In genomic region chr16:1285669-1286491, GRCh38 we compare ENCODE assay signal across 27 cellular contexts. TPM values are rescaled to one million over a fixed set of nuclear protein-coding genes. Genes with fewer than 3 reads are reported as not detected.
DNase-seq lines count a peak whose midpoint lies in the region; ATAC-seq and TF ChIP-seq lines count a peak whose summit lies in the region.
"Had no signal": no experiment of that assay in that cellular context is flagged by ENCODE, and none has a peak within 500 bp of the region (broad histone marks: within the 10 kb centered on the region; RNA-seq: fewer than 3 reads in every experiment).

No MANE protein-coding gene starts in this region.

- intact Hi-C loops in PC-9 (cut with micrococcal nuclease; ENCODE audit: unreplicated experiment) = no loop called here
- intact Hi-C loops in aorta (cut with DNase I) = no loop called here

- no peaks in the 10 kb centered on the region for H3K9me2 ChIP-seq in OCI-LY1 (ENCODE audit: low read depth, low read length)
- H3K9me2 ChIP-seq in PC-9 (ENCODE audit: insufficient read depth) = no peaks in the 10 kb centered on the region

- no TSS peak for BruUV-seq in PC-9 (replicated peaks; lab: Mats Ljungman, UMichigan)

- no peak overlapping the region for H3K4me2 ChIP-seq in OCI-LY1 (ENCODE audit: low read length)
- H3K4me2 ChIP-seq in neural progenitor cell = no peak overlapping the region
- H3K4me2 ChIP-seq in PC-9 = no peak overlapping the region
- H3K4me2 ChIP-seq: hepatocyte had no signal

- H3F3A ChIP-seq in OCI-LY1 (ENCODE audit: insufficient read depth, low read length) (no peaks in the 10 kb centered on the region), neural progenitor cell (ENCODE audit: low read depth) (peaks cover 4% of the 10 kb centered on the region), PC-9 (ENCODE audit: insufficient read depth, low read depth) (no peaks in the 10 kb centered on the region; the same call in 1 of the 2 replicates)

- no peaks in the 10 kb centered on the region for H3K36me3 Mint-ChIP-seq in neural progenitor cell
- H3K36me3 Mint-ChIP-seq: activated naive CD8-positive, alpha-beta T cell treated with anti-CD3 and anti-CD28 coated beads, Interleukin-2, amount 10 ng/mL, durations not matched to agents 7 days and 5 days had no signal

- H3K4me1 ChIP-seq in OCI-LY1 (ENCODE audit: insufficient read depth, low read length, severe bottlenecking) (no peaks in the 10 kb centered on the region), neural progenitor cell (peaks cover 18% of the 10 kb centered on the region), PC-9 (replicated peaks; ENCODE audit: insufficient read depth) (no peaks in the 10 kb centered on the region), aorta (ENCODE audit: control insufficient read depth in 1 of 2, insufficient read depth in 2 of 2, low read length in 2 of 2) (no peaks in the 10 kb centered on the region)

- H3K9me3 ChIP-seq in OCI-LY1 (ENCODE audit: low read length) (no peaks in the 10 kb centered on the region), neural progenitor cell (ENCODE audit: low read depth) (no peaks in the 10 kb centered on the region), PC-9 (ENCODE audit: insufficient read depth, low read depth) (no peaks in the 10 kb centered on the region), aorta (ENCODE audit: control insufficient read depth, low read length) (no peaks in the 10 kb centered on the region)
- H3K9me3 ChIP-seq: suprapubic skin had no signal

- H3K9ac ChIP-seq in OCI-LY1 (ENCODE audit: low read length) = no peak overlapping the region
- H3K9ac ChIP-seq in neural progenitor cell = no peak overlapping the region

- H3K9me3 Mint-ChIP-seq in neural progenitor cell = no peaks in the 10 kb centered on the region
- H3K9me3 Mint-ChIP-seq: activated naive CD8-positive, alpha-beta T cell treated with anti-CD3 and anti-CD28 coated beads, Interleukin-2, amount 10 ng/mL, durations not matched to agents 7 days and 5 days; CD4-positive, alpha-beta T cell; T-helper 2 cell treated with Interferon-gamma antibody and Interleukin-4, amounts not matched to agents 5 μg/mL and 100 μg/mL, for 36 hours had no signal

- CTCF ChIA-PET in PC-9 (lab: Charles Lee) = no interaction called here

- POLR2A ChIA-PET in PC-9 (lab: Charles Lee; ENCODE audit: unreplicated experiment) = no interaction called here

- no peak overlapping the region for H3K4me3 Mint-ChIP-seq in neural progenitor cell
- H3K4me3 Mint-ChIP-seq: activated naive CD8-positive, alpha-beta T cell treated with anti-CD3 and anti-CD28 coated beads, Interleukin-2, amount 10 ng/mL, durations not matched to agents 7 days and 5 days; CD4-positive, alpha-beta T cell; T-helper 2 cell treated with Interferon-gamma antibody and Interleukin-4, amounts not matched to agents 5 μg/mL and 100 μg/mL, for 36 hours had no signal

- H3K27me3 ChIP-seq in GM06990 (replicated peaks; ENCODE audit: control insufficient read depth, insufficient read depth, low read length) (no peaks in the 10 kb centered on the region; the same call in 1 of the 2 replicates), OCI-LY1 (ENCODE audit: insufficient read depth, low read length) (0 out of 2 replicates have a peak, but pooled peaks cover 16% of the 10 kb centered on the region), neural progenitor cell (peaks cover 47% of the 10 kb centered on the region), PC-9 (ENCODE audit: insufficient read depth, low read depth) (peaks cover 45% of the 10 kb centered on the region; the same call in 1 of the 2 replicates), aorta (ENCODE audit: control insufficient read depth in 1 of 2, insufficient read depth in 2 of 2, low read length in 1 of 2) (no peaks in the 10 kb centered on the region)

- no peak overlapping the region for H2AFZ ChIP-seq in OCI-LY1 (ENCODE audit: low read length)
- H2AFZ ChIP-seq in neural progenitor cell (replicated peaks) = no peak overlapping the region
- H2AFZ ChIP-seq in PC-9 = no peak overlapping the region
- H2AFZ ChIP-seq: hepatocyte had no signal

- peaks cover 17% of the 10 kb centered on the region for H3K4me1 Mint-ChIP-seq in neural progenitor cell

- TF ChIP-seq CTCF in GM06990 (IDR thresholded peaks at IDR 0.05; ENCODE audit: insufficient read depth, low read length, poor library complexity, severe bottlenecking) = peak; percentile 12
- TF ChIP-seq CTCF in OCI-LY1 (IDR thresholded peaks at IDR 0.05; ENCODE audit: low read length) = peak; percentile 30; the same call in 1 of the 2 replicates
- peak; percentile 18 for TF ChIP-seq CTCF in neural progenitor cell (IDR thresholded peaks at IDR 0.05)
- TF ChIP-seq CTCF in PC-9 (conservative IDR thresholded peaks at IDR 0.05) = no peak

- no peak overlapping the region for H3K27ac Mint-ChIP-seq in neural progenitor cell
- H3K27ac Mint-ChIP-seq: activated naive CD8-positive, alpha-beta T cell treated with anti-CD3 and anti-CD28 coated beads, Interleukin-2, amount 10 ng/mL, durations not matched to agents 7 days and 5 days; CD4-positive, alpha-beta T cell; T-helper 2 cell treated with Interferon-gamma antibody and Interleukin-4, amounts not matched to agents 5 μg/mL and 100 μg/mL, for 36 hours had no signal

- no peak overlapping the region for H3K4me3 ChIP-seq in GM06990 (replicated peaks; ENCODE audit: low read depth, low read length)
- H3K4me3 ChIP-seq in OCI-LY1 (ENCODE audit: low read depth, low read length, poor library complexity, severe bottlenecking) = no peak overlapping the region
- no peak overlapping the region for H3K4me3 ChIP-seq in neural progenitor cell
- H3K4me3 ChIP-seq in PC-9 = no peak overlapping the region
- H3K4me3 ChIP-seq in aorta (ENCODE audit: low read length in 2 of 2) = no peak overlapping the region
- H3K4me3 ChIP-seq: hepatocyte, suprapubic skin had no signal

- 65 to 71% methylated on average over 36 of the region's 36 CpGs for WGBS in aorta, 2 donors

- H3K27me3 Mint-ChIP-seq in neural progenitor cell (ENCODE audit: insufficient read depth, low read depth) = peaks cover 20% of the 10 kb centered on the region

- no peaks in the 10 kb centered on the region for H3K79me2 ChIP-seq in OCI-LY1 (ENCODE audit: insufficient read depth, low read length)
- no peaks in the 10 kb centered on the region for H3K79me2 ChIP-seq in neural progenitor cell (ENCODE audit: low read depth)
- H3K79me2 ChIP-seq in PC-9 (ENCODE audit: low read depth) = no peaks in the 10 kb centered on the region
- H3K79me2 ChIP-seq: hepatocyte had no signal

- DNase-seq in GM06990 (ENCODE audit: extremely low read depth, insufficient read length) (no peak), neural progenitor cell (ENCODE audit: low spot score) (no peak), PC-9 (no peak), aorta (no peak), SHP77 treated with DMSO at 0.1 percent for 48 hours (lab: John Stamatoyannopoulos, UW) (no peak)
- DNase-seq: activated CD4-positive, alpha-beta T cell treated with anti-CD3 and anti-CD28 coated beads, Interleukin-2, amount 50 U/mL, for 1 hour; activated CD8-positive, alpha-beta memory T cell treated with anti-CD3 and anti-CD28 coated beads, Interleukin-2, amount 50 U/mL, for 48 hours; activated effector memory CD4-positive, alpha-beta T cell treated with Interleukin-2 at 50 U/mL for 16 hours; activated naive CD8-positive, alpha-beta T cell treated with anti-CD3 and anti-CD28 coated beads, Interleukin-2, amount 10 ng/mL, durations not matched to agents 7 days and 5 days; CD4-positive, alpha-beta T cell; cerebellar nuclear complex; DMS153; GOT3; IMR-90; NCI-H2081; NCI-H510A; NK-92 treated with Interleukin-12 subunit alpha and Interleukin-12 subunit beta, amount 100 ng/mL, for 24 hours had no signal

- H3K36me3 ChIP-seq in GM06990 (ENCODE audit: control insufficient read depth, insufficient read depth, low read length) = no peaks in the 10 kb centered on the region
- no peaks in the 10 kb centered on the region for H3K36me3 ChIP-seq in OCI-LY1 (ENCODE audit: insufficient read depth, low read length)
- H3K36me3 ChIP-seq in neural progenitor cell = no peaks in the 10 kb centered on the region
- no peaks in the 10 kb centered on the region for H3K36me3 ChIP-seq in PC-9 (ENCODE audit: low read depth)
- H3K36me3 ChIP-seq in aorta (ENCODE audit: control insufficient read depth in 1 of 2, insufficient read depth in 2 of 2, low read length in 1 of 2) = no peaks in the 10 kb centered on the region
- H3K36me3 ChIP-seq: suprapubic skin had no signal

- H3K27ac ChIP-seq in OCI-LY1 (ENCODE audit: low read depth, low read length, poor library complexity, severe bottlenecking) (no peak overlapping the region), neural progenitor cell (no peak overlapping the region), PC-9 (no peak overlapping the region), aorta (ENCODE audit: low read depth in 1 of 2, low read length in 2 of 2) (no peak overlapping the region)
- H3K27ac ChIP-seq: hepatocyte, suprapubic skin had no signal

- ATAC-seq in aorta (ENCODE audit: low FRiP score) = no peak

- H4K20me1 ChIP-seq in OCI-LY1 (ENCODE audit: insufficient read depth, low read length) (no peaks in the 10 kb centered on the region), neural progenitor cell (ENCODE audit: low read depth) (no peaks in the 10 kb centered on the region), PC-9 (ENCODE audit: insufficient read depth) (no peaks in the 10 kb centered on the region)

RNA-seq across cellular contexts. Expression of gene UBE2I, which starts 23.6 kb away (rescaled TPM):
- total RNA-seq in neural progenitor cell (ENCODE audit: low replicate concordance) (184 and 239 TPM in 2 replicates), PC-9 (2021) (218 and 271 TPM in 2 replicates), aorta (10 to 100 TPM; 81.7 to 86.7 TPM)
- 10 to 100 TPM; 35.7 to 63.1 TPM for polyA plus RNA-seq in aorta

RNA-seq across cellular contexts. Expression of gene TPSD1, which starts 30.0 kb away (rescaled TPM):
- not detected in 2 replicates for total RNA-seq in neural progenitor cell (ENCODE audit: low replicate concordance)
- total RNA-seq in PC-9 (2021) = not detected in 2 replicates
- total RNA-seq in aorta = not detected
- polyA plus RNA-seq in aorta = under 1 TPM in 1 of 2 donors, not detected in 1; 0.38 TPM
- total RNA-seq: activated naive CD8-positive, alpha-beta T cell treated with anti-CD3 and anti-CD28 coated beads, Interleukin-2, amount 10 ng/mL, durations not matched to agents 7 days and 5 days; CD4-positive, alpha-beta T cell; frontal cortex; G401; hepatocyte; IMR-90; M059J; mononuclear cell; SK-MEL-5 had no signal
- polyA plus RNA-seq: hepatocyte, IMR-90, neural cell had no signal

RNA-seq across cellular contexts. Expression of gene TPSAB1, which starts 45.4 kb away (rescaled TPM):
- total RNA-seq in neural progenitor cell (ENCODE audit: low replicate concordance) (not detected in 2 replicates), PC-9 (2021) (not detected in 2 replicates), aorta (10 to 100 TPM; 12.2 to 38.0 TPM)
- 1 to 10 TPM; 3.0 to 3.8 TPM for polyA plus RNA-seq in aorta
- total RNA-seq: activated naive CD8-positive, alpha-beta T cell treated with anti-CD3 and anti-CD28 coated beads, Interleukin-2, amount 10 ng/mL, durations not matched to agents 7 days and 5 days; frontal cortex; G401; hepatocyte; IMR-90; M059J; mononuclear cell; SK-MEL-5 had no signal
- polyA plus RNA-seq: hepatocyte, IMR-90, neural cell had no signal

RNA-seq across cellular contexts. Expression of gene BAIAP3, which starts 47.6 kb away (rescaled TPM):
- 0.34 and 4.0 TPM in 2 replicates for total RNA-seq in neural progenitor cell (ENCODE audit: low replicate concordance)
- total RNA-seq in PC-9 (2021) = 35.0 and 47.3 TPM in 2 replicates
- total RNA-seq in aorta = 1 to 10 TPM; 1.2 to 3.1 TPM
- polyA plus RNA-seq in aorta = 1 to 10 TPM; 1.1 to 2.6 TPM

RNA-seq across cellular contexts. Expression of gene TPSB2, which starts 55.9 kb away (rescaled TPM):
- total RNA-seq in neural progenitor cell (ENCODE audit: low replicate concordance) (not detected in 2 replicates), PC-9 (2021) (not detected in 2 replicates), aorta (10 to 100 TPM; 17.0 to 51.0 TPM)
- polyA plus RNA-seq in aorta = 10 to 100 TPM in 1 of 2 donors, 1 to 10 TPM in 1; 4.9 to 10.8 TPM
- total RNA-seq: activated naive CD8-positive, alpha-beta T cell treated with anti-CD3 and anti-CD28 coated beads, Interleukin-2, amount 10 ng/mL, durations not matched to agents 7 days and 5 days; CD4-positive, alpha-beta T cell; frontal cortex; G401; hepatocyte; IMR-90; M059J; mononuclear cell; SK-MEL-5 had no signal
- polyA plus RNA-seq: hepatocyte, IMR-90, neural cell had no signal

Comparison
In these comparisons a context has a peak if more than half of its experiments do, and no peak if none do; other contexts are left out.
1. RNA of gene TPSAB1, which starts 45.4 kb away (total RNA-seq): 12.2 to 38.0 TPM in aorta; not detected in neural progenitor cell and not detected in PC-9; every median in the first group is over 10 times any median in the second.